Comparison of ENCODE assay signal across 18 cellular contexts in the genomic region with DNA sequence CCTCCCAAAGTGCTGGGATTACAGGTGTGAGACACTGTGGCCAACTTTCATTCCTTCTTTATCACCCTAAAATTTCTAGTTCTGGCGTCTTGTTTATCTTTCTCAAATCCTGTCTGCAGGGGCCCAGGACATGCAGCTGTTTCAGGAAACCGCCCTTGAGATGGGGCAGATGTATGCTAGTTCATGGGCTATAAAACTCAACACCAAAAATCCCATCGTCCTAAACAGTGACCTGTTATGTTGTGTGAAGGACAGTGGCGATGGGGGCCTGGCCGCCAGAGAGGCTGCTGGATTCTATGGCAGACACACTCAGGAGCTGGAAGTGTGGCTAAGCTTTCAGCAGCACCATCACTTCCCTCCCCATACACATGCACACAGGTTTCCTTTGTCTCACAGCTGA. TPM values are rescaled to one million over a fixed set of nuclear protein-coding genes. Genes with fewer than 3 reads are reported as not detected.
"Had no signal": no experiment of that assay in that cellular context is flagged by ENCODE, and none has a peak within 500 bp of the region (broad histone marks: within the 10 kb centered on the region; RNA-seq: fewer than 3 reads in every experiment).

No MANE protein-coding gene starts in this region.

- H3K9me3 ChIP-seq: psoas muscle, thoracic aorta, vagina had no signal

- H3K27ac ChIP-seq: psoas muscle, thoracic aorta, vagina had no signal

- H3K36me3 ChIP-seq: thoracic aorta, vagina had no signal

- H3K27ac Mint-ChIP-seq: activated CD8-positive, alpha-beta memory T cell treated with anti-CD3 and anti-CD28 coated beads, Interleukin-2, amount 10 ng/mL, durations not matched to agents 7 days and 5 days; activated naive CD8-positive, alpha-beta T cell treated with anti-CD3 and anti-CD28 coated beads, Interleukin-2, amount 10 ng/mL, durations not matched to agents 7 days and 5 days; activated T-cell treated with anti-CD3 and anti-CD28 coated beads, Interleukin-2, amount 50 U/mL, for 24 hours had no signal

- DNase-seq: activated CD4-positive, alpha-beta T cell treated with anti-CD3 and anti-CD28 coated beads, Interleukin-2, amount 50 U/mL, for 48 hours; activated CD4-positive, CD25-positive, alpha-beta regulatory T cell treated with anti-CD3 and anti-CD28 coated beads, Interleukin-2, amount 50 U/mL, for 72 hours; activated CD8-positive, alpha-beta memory T cell treated with anti-CD3 and anti-CD28 coated beads, Interleukin-2, amount 10 ng/mL, durations not matched to agents 7 days and 5 days; activated effector memory CD4-positive, alpha-beta T cell treated with anti-CD3 and anti-CD28 coated beads, Interleukin-2, amount 50 U/mL, for 16 hours; activated naive CD8-positive, alpha-beta T cell treated with anti-CD3 and anti-CD28 coated beads, Interleukin-2, amount 10 ng/mL, durations not matched to agents 7 days and 5 days; activated T-cell treated with anti-CD3 and anti-CD28 coated beads, Interleukin-2, amount 50 U/mL, for 24 hours; cortex of kidney; effector memory CD4-positive, alpha-beta T cell; left colon; mammary epithelial cell; naive thymus-derived CD4-positive, alpha-beta T cell; occipital lobe; psoas muscle; stimulated activated CD4-positive, alpha-beta T cell treated with anti-CD3 and anti-CD28 coated beads, Interleukin-2, amount 100 ng/mL, for 48 hours; stimulated activated naive CD8-positive, alpha-beta T cell treated with anti-CD3 and anti-CD28 coated beads, Interleukin-15, amount 100 ng/mL, for 72 hours had no signal

- H3K4me3 ChIP-seq: psoas muscle, thoracic aorta, vagina had no signal

- ATAC-seq: activated CD8-positive, alpha-beta memory T cell treated with anti-CD3 and anti-CD28 coated beads, Interleukin-2, amount 10 ng/mL, durations not matched to agents 7 days and 5 days; left colon; naive thymus-derived CD4-positive, alpha-beta T cell; psoas muscle; stimulated activated naive CD8-positive, alpha-beta T cell treated with anti-CD3 and anti-CD28 coated beads, Interleukin-15, amount 100 ng/mL, for 72 hours had no signal

- H3K27me3 ChIP-seq: vagina had no signal

- H3K4me3 Mint-ChIP-seq: activated CD8-positive, alpha-beta memory T cell treated with anti-CD3 and anti-CD28 coated beads, Interleukin-2, amount 10 ng/mL, durations not matched to agents 7 days and 5 days; activated naive CD8-positive, alpha-beta T cell treated with anti-CD3 and anti-CD28 coated beads, Interleukin-2, amount 10 ng/mL, durations not matched to agents 7 days and 5 days; activated T-cell treated with anti-CD3 and anti-CD28 coated beads, Interleukin-2, amount 50 U/mL, for 24 hours; stimulated activated naive CD8-positive, alpha-beta T cell treated with anti-CD3 and anti-CD28 coated beads, Interleukin-15, amount 100 ng/mL, for 72 hours had no signal

- H3K9me3 Mint-ChIP-seq: activated naive CD8-positive, alpha-beta T cell treated with anti-CD3 and anti-CD28 coated beads, Interleukin-2, amount 10 ng/mL, durations not matched to agents 7 days and 5 days; activated T-cell treated with anti-CD3 and anti-CD28 coated beads, Interleukin-2, amount 50 U/mL, for 24 hours; stimulated activated naive CD8-positive, alpha-beta T cell treated with anti-CD3 and anti-CD28 coated beads, Interleukin-15, amount 100 ng/mL, for 72 hours had no signal

- H3K27me3 Mint-ChIP-seq: activated CD8-positive, alpha-beta memory T cell treated with anti-CD3 and anti-CD28 coated beads, Interleukin-2, amount 10 ng/mL, durations not matched to agents 7 days and 5 days; activated naive CD8-positive, alpha-beta T cell treated with anti-CD3 and anti-CD28 coated beads, Interleukin-2, amount 10 ng/mL, durations not matched to agents 7 days and 5 days; activated T-cell treated with anti-CD3 and anti-CD28 coated beads, Interleukin-2, amount 50 U/mL, for 24 hours; naive thymus-derived CD4-positive, alpha-beta T cell; stimulated activated naive CD8-positive, alpha-beta T cell treated with anti-CD3 and anti-CD28 coated beads, Interleukin-15, amount 100 ng/mL, for 72 hours had no signal

RNA-seq across cellular contexts. Expression of gene RCOR2, which starts 41.5 kb away (rescaled TPM):
- total RNA-seq: mononuclear cell, vagina had no signal
- polyA plus RNA-seq: naive thymus-derived CD4-positive, alpha-beta T cell had no signal
